ENCODE assay signal across 17 cellular contexts in genomic region chr10:77855404-77856155, GRCh38.
"Had no signal": no experiment of that assay in that cellular context is flagged by ENCODE, and none has a peak within 500 bp of the region (broad histone marks: within the 10 kb centered on the region; RNA-seq: fewer than 3 reads in every experiment).

No MANE protein-coding gene starts in this region.

- H3K4me1 ChIP-seq: body of pancreas had no signal

- H3K27me3 Mint-ChIP-seq: activated naive CD4-positive, alpha-beta T cell treated with anti-CD3 and anti-CD28 coated beads, Interleukin-2, amount 50 U/mL, for 24 hours; dendritic cell treated with granulocyte-macrophage colony-stimulating factor and Interleukin-4, amounts not matched to agents 40 ng/mL and 50 ng/mL, for 4 days; effector memory CD8-positive, alpha-beta T cell had no signal

- H3K27me3 ChIP-seq: body of pancreas, stomach, tibial artery had no signal

- H3K9me3 Mint-ChIP-seq: activated naive CD4-positive, alpha-beta T cell treated with anti-CD3 and anti-CD28 coated beads, Interleukin-2, amount 50 U/mL, for 24 hours; dendritic cell treated with granulocyte-macrophage colony-stimulating factor and Interleukin-4, amounts not matched to agents 40 ng/mL and 50 ng/mL, for 4 days; effector memory CD8-positive, alpha-beta T cell; nephron progenitor cell; T-helper 1 cell treated with Interleukin-12 subunit alpha and Interleukin-12 subunit beta and Interleukin-4 antibody, amounts not matched to agents 30 μg/mL and 1 μg/mL, for 36 hours had no signal

- H3K27ac Mint-ChIP-seq: activated naive CD4-positive, alpha-beta T cell treated with anti-CD3 and anti-CD28 coated beads, Interleukin-2, amount 50 U/mL, for 24 hours; dendritic cell treated with granulocyte-macrophage colony-stimulating factor and Interleukin-4, amounts not matched to agents 40 ng/mL and 50 ng/mL, for 4 days; T-helper 1 cell treated with Interleukin-12 subunit alpha and Interleukin-12 subunit beta and Interleukin-4 antibody, amounts not matched to agents 30 μg/mL and 1 μg/mL, for 36 hours had no signal

- DNase-seq: activated CD4-positive, alpha-beta T cell treated with anti-CD3 and anti-CD28 coated beads, Interleukin-2, amount 50 U/mL, for 1 hour; activated T-cell treated with anti-CD3 and anti-CD28 coated beads, Interleukin-2, amount 50 U/mL, for 1 hour; amniotic stem cell; body of pancreas; effector memory CD8-positive, alpha-beta T cell; erythroblast; foreskin fibroblast; glutamatergic neuron; mesenchymal stem cell; nephron progenitor cell; stimulated activated CD4-positive, alpha-beta T cell treated with anti-CD3 and anti-CD28 coated beads, Interleukin-4, amount 100 ng/mL, for 4 hours; stomach; tibial artery had no signal

- ATAC-seq: body of pancreas; effector memory CD8-positive, alpha-beta T cell; left lobe of liver had no signal

- H3K27ac ChIP-seq: body of pancreas, tibial artery had no signal

- H3K4me3 ChIP-seq: body of pancreas, stomach, tibial artery had no signal

- H3K4me3 Mint-ChIP-seq: activated naive CD4-positive, alpha-beta T cell treated with anti-CD3 and anti-CD28 coated beads, Interleukin-2, amount 50 U/mL, for 24 hours; dendritic cell treated with granulocyte-macrophage colony-stimulating factor and Interleukin-4, amounts not matched to agents 40 ng/mL and 50 ng/mL, for 4 days; effector memory CD8-positive, alpha-beta T cell; nephron progenitor cell; T-helper 1 cell treated with Interleukin-12 subunit alpha and Interleukin-12 subunit beta and Interleukin-4 antibody, amounts not matched to agents 30 μg/mL and 1 μg/mL, for 36 hours had no signal

- H3K4me1 Mint-ChIP-seq: activated naive CD4-positive, alpha-beta T cell treated with anti-CD3 and anti-CD28 coated beads, Interleukin-2, amount 50 U/mL, for 24 hours had no signal

- H3K9me3 ChIP-seq: body of pancreas, stomach, tibial artery had no signal

- H3K36me3 Mint-ChIP-seq: activated naive CD4-positive, alpha-beta T cell treated with anti-CD3 and anti-CD28 coated beads, Interleukin-2, amount 50 U/mL, for 24 hours had no signal
